Comparison of ENCODE assay signal across 8 cellular contexts in the genomic region with DNA sequence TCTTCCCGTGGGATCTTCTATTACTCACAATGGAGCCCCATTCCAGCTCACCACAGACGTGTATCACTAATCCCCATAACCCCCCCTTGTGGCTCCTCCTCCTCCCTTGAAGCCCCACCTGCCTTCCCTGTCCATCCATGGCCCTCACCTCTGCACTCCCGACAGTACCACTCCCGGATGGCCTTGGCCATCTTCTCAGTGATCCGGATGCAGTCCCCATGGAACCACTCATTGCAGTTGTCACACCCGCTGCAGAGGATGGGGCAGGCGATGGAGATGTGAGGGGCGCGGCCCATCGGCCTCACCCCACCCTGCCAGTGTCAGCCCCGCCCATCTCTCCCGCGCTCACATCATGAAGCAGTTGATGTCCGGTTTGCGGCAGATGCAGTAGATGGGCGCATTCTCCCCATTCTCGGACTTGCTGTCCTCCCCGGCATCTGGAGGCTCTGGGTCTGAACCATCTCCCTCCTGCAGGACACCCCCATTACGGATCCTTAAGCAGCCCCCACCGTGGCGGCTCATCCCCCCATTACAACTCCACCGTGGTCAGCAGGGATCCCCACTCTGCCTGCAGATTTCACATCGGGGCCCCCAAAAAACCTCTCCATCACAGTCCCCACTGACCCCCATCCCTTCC. TPM values are rescaled to one million over a fixed set of nuclear protein-coding genes. Genes with fewer than 3 reads are reported as not detected.
A peak's percentile ranks its signal among the peaks of the same experiment; 100 is the strongest.
DNase-seq lines count a peak whose midpoint lies in the region; FAIRE-seq and TF ChIP-seq lines count a peak whose summit lies in the region.

No MANE protein-coding gene starts in this region.

- peaks cover 20 to 52% (median 35%) of the 10 kb centered on the region in 4 donors for H3K4me1 Mint-ChIP-seq in CD4-positive, alpha-beta memory T cell
- H3K4me1 Mint-ChIP-seq in progenitor cell of endocrine pancreas (ENCODE audit: low read depth): peaks cover 14% of the 10 kb centered on the region

- peak overlapping the region; percentile 91 to 100 (median 100) for H3K27ac Mint-ChIP-seq in CD4-positive, alpha-beta memory T cell
- peak overlapping the region; percentile 100 for H3K27ac Mint-ChIP-seq in progenitor cell of endocrine pancreas

- FAIRE-seq in HTR-8/SVneo (lab: Jason Lieb, UNC): no peak

- peaks cover 22% of the 10 kb centered on the region for H3K4me1 ChIP-seq in CD4-positive, alpha-beta memory T cell (ENCODE audit: insufficient read depth, low read length)

- CTCF ChIA-PET in CD4-positive, alpha-beta memory T cell (lab: Charles Lee; ENCODE audit: partially characterized antibody): no interaction called here

- peaks cover 30 to 60% of the 10 kb centered on the region in 2 donors for H3K36me3 Mint-ChIP-seq in CD4-positive, alpha-beta memory T cell
- H3K36me3 Mint-ChIP-seq in progenitor cell of endocrine pancreas (ENCODE audit: insufficient read depth): peaks cover 16% of the 10 kb centered on the region

- intact Hi-C loops in CD4-positive, alpha-beta memory T cell (cut with micrococcal nuclease): loop anchor here (1.0 to 10.0 kb wide), 10 partner anchors 12 to 1749 kb away; a partner anchor contains a TSS

- peak overlapping the region; percentile 96 to 100 (median 99) for H3K4me3 Mint-ChIP-seq in CD4-positive, alpha-beta memory T cell
- peak overlapping the region; percentile 96 for H3K4me3 Mint-ChIP-seq in progenitor cell of endocrine pancreas (ENCODE audit: low read depth)

- H3K27me3 ChIP-seq in CD4-positive, alpha-beta memory T cell (ENCODE audit: insufficient read depth, low read length): no peaks in the 10 kb centered on the region

- TF ChIP-seq CTCF in WI38 (IDR thresholded peaks at IDR 0.05; ENCODE audit: low read depth, low read length) (no peak), fibroblast of mammary gland (conservative IDR thresholded peaks at IDR 0.05; ENCODE audit: control insufficient read depth, insufficient read depth, low read depth, low read length) (no peak), progenitor cell of endocrine pancreas (IDR thresholded peaks at IDR 0.05; ENCODE audit: unreplicated experiment) (no peak)

- POLR2A ChIA-PET in CD4-positive, alpha-beta memory T cell (lab: Charles Lee; ENCODE audit: partially characterized antibody): interaction anchor here (1.4 kb wide), 1 partner anchor 21 kb away, joined by 4 read pairs; no protein-coding TSS in a partner anchor

- no peaks in the 10 kb centered on the region for H3K27me3 Mint-ChIP-seq in CD4-positive, alpha-beta memory T cell
- H3K27me3 Mint-ChIP-seq in progenitor cell of endocrine pancreas: no peaks in the 10 kb centered on the region

- H3K9me3 ChIP-seq in CD4-positive, alpha-beta memory T cell (ENCODE audit: control insufficient read depth in 1 of 2, low read length in 2 of 2): no peaks in the 10 kb centered on the region

- peak overlapping the region; percentile 82 to 88 for H3K4me3 ChIP-seq in CD4-positive, alpha-beta memory T cell (ENCODE audit: low read length in 2 of 2)
- H3K4me3 ChIP-seq in WI38 (ENCODE audit: low read depth, low read length) (peak overlapping the region; percentile 78), fibroblast of mammary gland (ENCODE audit: control insufficient read depth, low read depth, low read length) (peak overlapping the region; percentile 92)

- H3K36me3 ChIP-seq in CD4-positive, alpha-beta memory T cell (ENCODE audit: insufficient read depth, low read length): peaks cover 22% of the 10 kb centered on the region

- peak overlapping the region; percentile 82 for H3K27ac ChIP-seq in CD4-positive, alpha-beta memory T cell (ENCODE audit: low read depth, low read length)

- H3K9me3 Mint-ChIP-seq in CD4-positive, alpha-beta memory T cell: peaks cover 0 to 2% (median 0%) of the 10 kb centered on the region in 8 donors
- no peaks in the 10 kb centered on the region for H3K9me3 Mint-ChIP-seq in progenitor cell of endocrine pancreas (ENCODE audit: low read depth)

- DNase-seq in CD4-positive, alpha-beta memory T cell: peak in 1 of 5 donors; percentile 51
- DNase-seq in HTR-8/SVneo (ENCODE audit: insufficient read length, low spot score) (peak; percentile 19), fibroblast of mammary gland (ENCODE audit: low read depth) (peak; percentile 65), progenitor cell of endocrine pancreas (ENCODE audit: low spot score, unreplicated experiment) (no peak), globus pallidus (ENCODE audit: low spot score) (no peak), HK-2 (ENCODE audit: unreplicated experiment) (no peak), superior temporal gyrus (ENCODE audit: extremely low spot score) (no peak)

RNA-seq across cellular contexts. Expression of a gene that starts 1.0 kb away (rescaled TPM):
- total RNA-seq in CD4-positive, alpha-beta memory T cell: 100 to 1,000 TPM; 165 to 191 TPM
- polyA plus RNA-seq in CD4-positive, alpha-beta memory T cell: 10 to 100 TPM; 38.1 to 80.8 TPM
- 109 and 118 TPM in 2 replicates for total RNA-seq in progenitor cell of endocrine pancreas

RNA-seq across cellular contexts. Expression of a gene that starts 5.2 kb away (rescaled TPM):
- 100 to 1,000 TPM; 135 to 144 TPM for total RNA-seq in CD4-positive, alpha-beta memory T cell
- 10 to 100 TPM; 24.5 to 39.2 TPM for polyA plus RNA-seq in CD4-positive, alpha-beta memory T cell
- total RNA-seq in progenitor cell of endocrine pancreas: 89.6 and 96.0 TPM in 2 replicates

RNA-seq across cellular contexts. Expression of a gene that starts 20.2 kb away (rescaled TPM):
- 1 to 10 TPM; 1.4 to 1.6 TPM for total RNA-seq in CD4-positive, alpha-beta memory T cell
- polyA plus RNA-seq in CD4-positive, alpha-beta memory T cell: under 1 TPM; 0.10 to 0.13 TPM
- total RNA-seq in progenitor cell of endocrine pancreas: 1.5 and 1.7 TPM in 2 replicates

Comparison
In these comparisons a context has a peak if more than half of its experiments do, and no peak if none do; other contexts are left out.
1. DNase-seq: peak in HTR-8/SVneo (single experiment) and fibroblast of mammary gland (single experiment); none in progenitor cell of endocrine pancreas (single experiment), globus pallidus (single experiment), HK-2 (single experiment) and superior temporal gyrus (single experiment).
2. Peak in every context shown above with its lines, with median percentiles within 50 percentile points of each other: H3K4me3 ChIP-seq.